1 cellular context compared by ENCODE assay signal in genomic region chr22:49999063-49999900, GRCh38.
TF ChIP-seq lines count a peak whose summit lies in the region.

No MANE protein-coding gene starts in this region.

TF ChIP-seq in K562, 482 proteins besides CTCF, POLR2A, EP300 and RAD21 (continued from another document and continues in another):
- no peak for TF ChIP-seq MED1 (CRISPR knock-in tag; IDR thresholded peaks at IDR 0.05; ENCODE audit: borderline replicate concordance)
- TF ChIP-seq, protein P1, sequence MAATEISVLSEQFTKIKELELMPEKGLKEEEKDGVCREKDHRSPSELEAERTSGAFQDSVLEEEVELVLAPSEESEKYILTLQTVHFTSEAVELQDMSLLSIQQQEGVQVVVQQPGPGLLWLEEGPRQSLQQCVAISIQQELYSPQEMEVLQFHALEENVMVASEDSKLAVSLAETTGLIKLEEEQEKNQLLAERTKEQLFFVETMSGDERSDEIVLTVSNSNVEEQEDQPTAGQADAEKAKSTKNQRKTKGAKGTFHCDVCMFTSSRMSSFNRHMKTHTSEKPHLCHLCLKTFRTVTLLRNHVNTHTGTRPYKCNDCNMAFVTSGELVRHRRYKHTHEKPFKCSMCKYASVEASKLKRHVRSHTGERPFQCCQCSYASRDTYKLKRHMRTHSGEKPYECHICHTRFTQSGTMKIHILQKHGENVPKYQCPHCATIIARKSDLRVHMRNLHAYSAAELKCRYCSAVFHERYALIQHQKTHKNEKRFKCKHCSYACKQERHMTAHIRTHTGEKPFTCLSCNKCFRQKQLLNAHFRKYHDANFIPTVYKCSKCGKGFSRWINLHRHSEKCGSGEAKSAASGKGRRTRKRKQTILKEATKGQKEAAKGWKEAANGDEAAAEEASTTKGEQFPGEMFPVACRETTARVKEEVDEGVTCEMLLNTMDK (IDR thresholded peaks at IDR 0.05; ENCODE audit: borderline replicate concordance, insufficient read depth, low read depth, low read length, poor library complexity, severe bottlenecking): no peak
- TF ChIP-seq YY1 (IDR thresholded peaks at IDR 0.05; ENCODE audit: borderline replicate concordance in 1 of 3, control insufficient read depth in 1 of 3, extremely low read depth in 1 of 3, insufficient read depth in 3 of 3, insufficient read length in 1 of 3, insufficient replicate concordance in 2 of 3, low read depth in 1 of 3, low read length in 2 of 3): peak in 2 of 3 experiments; percentile 64 to 79
- TF ChIP-seq NCOA6 (IDR thresholded peaks at IDR 0.05): no peak
- TF ChIP-seq HDAC3 (IDR thresholded peaks at IDR 0.05; ENCODE audit: borderline replicate concordance, partially characterized antibody): no peak
- TF ChIP-seq HEY1 (CRISPR knock-in tag; IDR thresholded peaks at IDR 0.05; ENCODE audit: borderline replicate concordance): no peak
- no peak for TF ChIP-seq KAT8 (IDR thresholded peaks at IDR 0.05; ENCODE audit: low read depth)
- no peak for TF ChIP-seq RNF219 (CRISPR knock-in tag; IDR thresholded peaks at IDR 0.05)
- 0 out of 6 replicates have a peak, but pooled peaks of 1 of the 3 experiments have one; percentile 17 for TF ChIP-seq ZBTB11 (CRISPR knock-in tag; IDR thresholded peaks at IDR 0.05)
- no peak for TF ChIP-seq ZNF639 (CRISPR knock-in tag; conservative IDR thresholded peaks at IDR 0.05 in 1 of 2, IDR thresholded peaks at IDR 0.05 in 1 of 2)
- TF ChIP-seq ZNF146 (CRISPR knock-in tag; IDR thresholded peaks at IDR 0.05; ENCODE audit: unreplicated experiment): no peak
- TF ChIP-seq SMAD3 (CRISPR knock-in tag; conservative IDR thresholded peaks at IDR 0.05): no peak
- no peak for TF ChIP-seq SAFB (IDR thresholded peaks at IDR 0.05; ENCODE audit: borderline replicate concordance, low read depth, low read length)
- TF ChIP-seq ZNF384 (IDR thresholded peaks at IDR 0.05; ENCODE audit: low read depth, low read length): no peak
- no peak for TF ChIP-seq ZNF232 (CRISPR knock-in tag; IDR thresholded peaks at IDR 0.05)
- no peak for TF ChIP-seq RAD51 (IDR thresholded peaks at IDR 0.05; ENCODE audit: borderline replicate concordance, low read depth)
- no peak for TF ChIP-seq THRB (CRISPR knock-in tag; conservative IDR thresholded peaks at IDR 0.05)
- no peak for TF ChIP-seq GTF2A2 (tag; IDR thresholded peaks at IDR 0.05)
- TF ChIP-seq, protein P2, sequence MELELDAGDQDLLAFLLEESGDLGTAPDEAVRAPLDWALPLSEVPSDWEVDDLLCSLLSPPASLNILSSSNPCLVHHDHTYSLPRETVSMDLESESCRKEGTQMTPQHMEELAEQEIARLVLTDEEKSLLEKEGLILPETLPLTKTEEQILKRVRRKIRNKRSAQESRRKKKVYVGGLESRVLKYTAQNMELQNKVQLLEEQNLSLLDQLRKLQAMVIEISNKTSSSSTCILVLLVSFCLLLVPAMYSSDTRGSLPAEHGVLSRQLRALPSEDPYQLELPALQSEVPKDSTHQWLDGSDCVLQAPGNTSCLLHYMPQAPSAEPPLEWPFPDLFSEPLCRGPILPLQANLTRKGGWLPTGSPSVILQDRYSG (tag; conservative IDR thresholded peaks at IDR 0.05; ENCODE audit: low read depth): no peak
- TF ChIP-seq ZBTB7A (IDR thresholded peaks at IDR 0.05; ENCODE audit: borderline replicate concordance, control insufficient read depth, low read depth, low read length): no peak
- TF ChIP-seq PCBP1 (IDR thresholded peaks at IDR 0.05; ENCODE audit: low read depth, low read length, poor library complexity, severe bottlenecking): no peak
- TF ChIP-seq, protein P3, sequence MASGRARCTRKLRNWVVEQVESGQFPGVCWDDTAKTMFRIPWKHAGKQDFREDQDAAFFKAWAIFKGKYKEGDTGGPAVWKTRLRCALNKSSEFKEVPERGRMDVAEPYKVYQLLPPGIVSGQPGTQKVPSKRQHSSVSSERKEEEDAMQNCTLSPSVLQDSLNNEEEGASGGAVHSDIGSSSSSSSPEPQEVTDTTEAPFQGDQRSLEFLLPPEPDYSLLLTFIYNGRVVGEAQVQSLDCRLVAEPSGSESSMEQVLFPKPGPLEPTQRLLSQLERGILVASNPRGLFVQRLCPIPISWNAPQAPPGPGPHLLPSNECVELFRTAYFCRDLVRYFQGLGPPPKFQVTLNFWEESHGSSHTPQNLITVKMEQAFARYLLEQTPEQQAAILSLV (tag; IDR thresholded peaks at IDR 0.05): no peak
- TF ChIP-seq NUFIP1 (IDR thresholded peaks at IDR 0.05; ENCODE audit: partially characterized antibody): peak; percentile 9
- TF ChIP-seq ETV6 (IDR thresholded peaks at IDR 0.05; ENCODE audit: borderline replicate concordance in 1 of 2, low read depth in 2 of 2, low read length in 1 of 2): no peak
- TF ChIP-seq ETV6 (CRISPR knock-in tag; IDR thresholded peaks at IDR 0.05; ENCODE audit: borderline replicate concordance): no peak
- peak; percentile 57; the same call in 1 of the 2 replicates for TF ChIP-seq PHF8 (IDR thresholded peaks at IDR 0.05; ENCODE audit: borderline replicate concordance, low read length)
- no peak for TF ChIP-seq POLR3A (IDR thresholded peaks at IDR 0.05; ENCODE audit: borderline replicate concordance, extremely low read depth, insufficient read depth, insufficient read length)
- no peak for TF ChIP-seq DNMT1 (IDR thresholded peaks at IDR 0.05)
- no peak for TF ChIP-seq KAT7 (CRISPR knock-in tag; IDR thresholded peaks at IDR 0.05; ENCODE audit: borderline replicate concordance)
- TF ChIP-seq RBFOX2 (IDR thresholded peaks at IDR 0.05; ENCODE audit: low read depth, low read length): peak; percentile 70
- TF ChIP-seq NFIX (CRISPR knock-in tag; IDR thresholded peaks at IDR 0.05; ENCODE audit: low read depth): no peak
- no peak for TF ChIP-seq MTA3 (IDR thresholded peaks at IDR 0.05; ENCODE audit: borderline replicate concordance)
- TF ChIP-seq PYGO2 (tag; IDR thresholded peaks at IDR 0.05): no peak
- TF ChIP-seq MBD1 (CRISPR knock-in tag; IDR thresholded peaks at IDR 0.05): no peak
- no peak for TF ChIP-seq ZNF592 (IDR thresholded peaks at IDR 0.05)
- no peak for TF ChIP-seq MAFF (IDR thresholded peaks at IDR 0.05; ENCODE audit: low read length)
- TF ChIP-seq KLF13 (tag; IDR thresholded peaks at IDR 0.05; ENCODE audit: borderline replicate concordance, low read depth): no peak
